Comparison of ENCODE assay signal across 1 cellular context in genomic region chr15:52336530-52336929, GRCh38.
TF ChIP-seq lines count a peak whose summit lies in the region.

No MANE protein-coding gene starts in this region.

TF ChIP-seq in H1, 55 proteins besides CTCF, POLR2A, EP300 and RAD21:
- TF ChIP-seq RBBP5 (IDR thresholded peaks at IDR 0.05; ENCODE audit: borderline replicate concordance, low read depth, low read length) (no peak), ZNF274 (IDR thresholded peaks at IDR 0.05; ENCODE audit: borderline replicate concordance, extremely low read depth, low read length) (no peak), BACH1 (IDR thresholded peaks at IDR 0.05; ENCODE audit: low read length) (no peak), SIRT6 (IDR thresholded peaks at IDR 0.05; ENCODE audit: low read length) (no peak), TCF12 (IDR thresholded peaks at IDR 0.05; ENCODE audit: low read depth, low read length) (no peak), MAFK (IDR thresholded peaks at IDR 0.05; ENCODE audit: low read depth, low read length) (no peak), SP2 (IDR thresholded peaks at IDR 0.05; ENCODE audit: low read length) (no peak), HDAC6 (IDR thresholded peaks at IDR 0.05; ENCODE audit: low read depth, low read length) (no peak), USF2 (IDR thresholded peaks at IDR 0.05; ENCODE audit: low read length) (no peak), BRCA1 (IDR thresholded peaks at IDR 0.05; ENCODE audit: low read depth, low read length) (no peak), ASH2L (IDR thresholded peaks at IDR 0.05; ENCODE audit: low read length) (no peak)
TF ChIP-seq in H1: peak in this region for 0.
